ENCODE assay signal across 9 cellular contexts in the genomic region with DNA sequence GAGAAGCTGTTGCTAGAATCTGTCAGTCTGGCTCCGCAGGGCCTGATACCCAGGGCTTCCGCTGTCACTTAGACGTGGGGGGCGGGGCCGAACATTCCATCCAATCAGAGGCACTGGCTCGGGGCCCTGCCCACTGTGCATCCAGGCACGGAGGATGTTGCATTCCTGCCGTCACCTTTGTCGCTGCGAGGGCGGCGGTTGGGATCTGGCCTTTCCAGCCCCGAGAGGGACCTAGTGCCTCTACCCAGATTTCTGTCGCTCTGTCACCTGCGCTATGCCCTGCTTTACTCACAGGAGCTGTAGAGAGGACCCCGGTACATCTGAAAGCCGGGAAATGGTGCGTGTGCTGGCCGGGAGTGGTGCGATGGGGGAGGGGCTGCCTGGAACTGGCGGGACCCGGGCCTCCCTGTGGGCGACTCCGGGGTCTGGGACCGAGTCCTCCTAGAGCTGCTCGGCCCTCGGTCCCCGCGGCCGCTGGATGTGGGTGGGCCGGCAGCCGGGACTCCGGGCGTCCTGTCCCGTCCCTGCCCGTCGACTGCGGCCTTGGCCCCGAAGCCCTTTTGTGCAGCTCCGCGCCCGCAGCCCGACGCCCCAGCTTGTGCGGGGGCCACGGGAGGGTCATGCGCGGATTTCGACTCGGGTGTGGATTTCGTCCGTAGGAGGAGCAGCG. TPM values are rescaled to one million over a fixed set of nuclear protein-coding genes. Genes with fewer than 3 reads are reported as not detected.
DNase-seq lines count a peak whose midpoint lies in the region; ATAC-seq, FAIRE-seq and TF ChIP-seq lines count a peak whose summit lies in the region.
"Had no signal": no experiment of that assay in that cellular context is flagged by ENCODE, and none has a peak within 500 bp of the region (broad histone marks: within the 10 kb centered on the region; RNA-seq: fewer than 3 reads in every experiment).

A gene (plus strand): TSS at position 133 of the 670 bp plus-strand sequence. CDS start 142 bp downstream, at position 275.

- H3K9me3 Mint-ChIP-seq in activated CD4-positive, alpha-beta T cell treated with anti-CD3 and anti-CD28 coated beads, Interleukin-2, amount 10 ng/mL, durations not matched to agents 7 days and 5 days = peaks cover 31% of the 10 kb centered on the region

- no peaks in the 10 kb centered on the region for H3K79me2 ChIP-seq in HepG2 (ENCODE audit: insufficient read depth, low read length)

- H3K36me3 ChIP-seq in HepG2 (replicated peaks in 1 of 2; ENCODE audit: control insufficient read depth in 1 of 2, insufficient read depth in 2 of 2, low read length in 2 of 2) = no peaks in the 10 kb centered on the region

- peak within 1 kb of the TSS; percentile 94 for H3K4me2 ChIP-seq in HepG2 (ENCODE audit: low read depth, low read length)

- H3K27ac Mint-ChIP-seq in activated CD4-positive, alpha-beta T cell treated with anti-CD3 and anti-CD28 coated beads, Interleukin-2, amount 10 ng/mL, durations not matched to agents 7 days and 5 days = peak within 1 kb of the TSS; percentile 87

- TF ChIP-seq CTCF in coronary artery (IDR thresholded peaks at IDR 0.05) (no peak), HepG2 (CRISPR knock-in tag; IDR thresholded peaks at IDR 0.05) (no peak)

- 4% methylated on average over 5 of the region's 53 CpGs for WGBS in HepG2 (ENCODE audit: low lambda C conversion rate)

- no peaks in the 10 kb centered on the region; a peak in 1 of 5 replicates for H3K27me3 ChIP-seq in HepG2 (ENCODE audit: control insufficient read depth in 1 of 2, insufficient read depth in 2 of 2, low read length in 2 of 2)

- H3K4me3 Mint-ChIP-seq in activated CD4-positive, alpha-beta T cell treated with anti-CD3 and anti-CD28 coated beads, Interleukin-2, amount 10 ng/mL, durations not matched to agents 7 days and 5 days = peak within 1 kb of the TSS; percentile 83

- H3K9me3 ChIP-seq in HepG2 (ENCODE audit: low read length) = no peaks in the 10 kb centered on the region

- TSS peak; percentile 72 for BruUV-seq in HepG2 (replicated peaks; lab: Mats Ljungman, UMichigan)

- H3K36me3 Mint-ChIP-seq in activated CD4-positive, alpha-beta T cell treated with anti-CD3 and anti-CD28 coated beads, Interleukin-2, amount 10 ng/mL, durations not matched to agents 7 days and 5 days (ENCODE audit: low read depth) = peaks cover 41% of the 10 kb centered on the region

- POLR2A ChIA-PET in activated CD4-positive, alpha-beta T cell treated with anti-CD3 and anti-CD28 coated beads, Interleukin-2, amount 10 ng/mL, durations not matched to agents 7 days and 5 days (lab: Charles Lee) = no interaction called here
- POLR2A ChIA-PET in HepG2 (lab: Yijun Ruan, JAX) = interaction anchor here (1.4 to 1.6 kb wide), 4 partner anchors 12 to 82 kb away, joined by 3 to 5 read pairs (median 4); a partner anchor contains a TSS

- H2AFZ ChIP-seq in HepG2 (ENCODE audit: low read length) = peak within 1 kb of the TSS; percentile 80

- TF ChIP-seq EP300 in HepG2 (IDR thresholded peaks at IDR 0.05; ENCODE audit: low read depth in 2 of 2, low read length in 2 of 2) = no peak
- TF ChIP-seq EP300 in HepG2 (CRISPR knock-in tag; IDR thresholded peaks at IDR 0.05; ENCODE audit: borderline replicate concordance) = no peak

- in situ Hi-C loops in HepG2 (cut with HindIII; ENCODE audit: extremely low pct_ligation_motif_present, low pct_unique_long_range_greater_than_20kb) = no loop called here

- H3K4me1 Mint-ChIP-seq in activated CD4-positive, alpha-beta T cell treated with anti-CD3 and anti-CD28 coated beads, Interleukin-2, amount 10 ng/mL, durations not matched to agents 7 days and 5 days = peaks cover 22% of the 10 kb centered on the region

- intact Hi-C loops in HepG2 (cut with micrococcal nuclease; ENCODE audit: unreplicated experiment) = no loop called here

- no peaks in the 10 kb centered on the region for H3K27me3 Mint-ChIP-seq in activated CD4-positive, alpha-beta T cell treated with anti-CD3 and anti-CD28 coated beads, Interleukin-2, amount 10 ng/mL, durations not matched to agents 7 days and 5 days

- H3K4me1 ChIP-seq in HepG2 (ENCODE audit: insufficient read depth, low read length) = peaks cover 29% of the 10 kb centered on the region

- ATAC-seq in HG02623 (IDR thresholded peaks at IDR 0.05; ENCODE audit: unreplicated experiment) (peak; percentile 89), HepG2 (peak; percentile 97), GM18867 (IDR thresholded peaks at IDR 0.05; ENCODE audit: unreplicated experiment) (no peak)

- H4K20me1 ChIP-seq in HepG2 (ENCODE audit: insufficient read depth, low read length) = no peaks in the 10 kb centered on the region

- peak within 1 kb of the TSS; percentile 55; the same call in 1 of the 2 replicates for H3K9ac ChIP-seq in HepG2 (ENCODE audit: insufficient read depth, low read depth, low read length)

- H3K27ac ChIP-seq in coronary artery (peak within 1 kb of the TSS; percentile 60 to 82), HepG2 (ENCODE audit: extremely low read length, insufficient read depth, low read length) (no peak within 1 kb of the TSS)

- DNase-seq in DMS79 treated with DMSO at 0.1 percent for 48 hours (lab: John Stamatoyannopoulos, UW) = peak; percentile 85
- peak; percentile 57 for DNase-seq in NCI-H2227 treated with DMSO at 0.1 percent for 48 hours (lab: John Stamatoyannopoulos, UW)
- DNase-seq in activated CD4-positive, alpha-beta T cell treated with anti-CD3 and anti-CD28 coated beads, Interleukin-2, amount 10 ng/mL, durations not matched to agents 7 days and 5 days = peak; percentile 93
- DNase-seq in coronary artery (ENCODE audit: low spot score) = peak; percentile 92
- DNase-seq in HepG2 (ENCODE audit: low spot score) = peak; percentile 85
- DNase-seq in stimulated activated CD4-positive, alpha-beta T cell treated with anti-CD3 and anti-CD28 coated beads, Interleukin-2, amount 100 ng/mL, for 24 hours = peak; percentile 91 to 95

- CTCF ChIA-PET in activated CD4-positive, alpha-beta T cell treated with anti-CD3 and anti-CD28 coated beads, Interleukin-2, amount 10 ng/mL, durations not matched to agents 7 days and 5 days (lab: Charles Lee) = interaction anchor here (0.9 kb wide), 1 partner anchor 35 kb away, joined by 3 read pairs; a partner anchor contains a TSS
- CTCF ChIA-PET in HepG2 (lab: Yijun Ruan, JAX; ENCODE audit: low intra/inter-chr PET ratio, low total read pairs) = no interaction called here

- TF ChIP-seq RAD21 in HepG2 (CRISPR knock-in tag; IDR thresholded peaks at IDR 0.05) = no peak

- H3K4me3 ChIP-seq in coronary artery (peak within 1 kb of the TSS; percentile 79), HepG2 (replicated peaks in 1 of 3; ENCODE audit: insufficient read depth in 1 of 3, low read depth in 2 of 3, low read length in 3 of 3) (peak within 1 kb of the TSS; percentile 64 to 82 (median 75))

- FAIRE-seq in HepG2 (lab: Jason Lieb, UNC) = peak; percentile 74
- FAIRE-seq: TTC549 had no signal

- TF ChIP-seq POLR2A in HepG2 (IDR thresholded peaks at IDR 0.05; ENCODE audit: insufficient read depth in 1 of 2, low read depth in 2 of 2, low read length in 2 of 2) = peak; percentile 35 to 67; a peak in 3 of 4 replicates

TF ChIP-seq in HepG2, 621 proteins besides CTCF, POLR2A, EP300 and RAD21 (continues in another document):
- peak; percentile 71 for TF ChIP-seq POLR2G (IDR thresholded peaks at IDR 0.05; ENCODE audit: low read depth, low read length)
- TF ChIP-seq, protein P1, sequence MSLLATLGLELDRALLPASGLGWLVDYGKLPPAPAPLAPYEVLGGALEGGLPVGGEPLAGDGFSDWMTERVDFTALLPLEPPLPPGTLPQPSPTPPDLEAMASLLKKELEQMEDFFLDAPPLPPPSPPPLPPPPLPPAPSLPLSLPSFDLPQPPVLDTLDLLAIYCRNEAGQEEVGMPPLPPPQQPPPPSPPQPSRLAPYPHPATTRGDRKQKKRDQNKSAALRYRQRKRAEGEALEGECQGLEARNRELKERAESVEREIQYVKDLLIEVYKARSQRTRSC (CRISPR knock-in tag; IDR thresholded peaks at IDR 0.05; ENCODE audit: low read depth) = no peak
- TF ChIP-seq, protein P2, sequence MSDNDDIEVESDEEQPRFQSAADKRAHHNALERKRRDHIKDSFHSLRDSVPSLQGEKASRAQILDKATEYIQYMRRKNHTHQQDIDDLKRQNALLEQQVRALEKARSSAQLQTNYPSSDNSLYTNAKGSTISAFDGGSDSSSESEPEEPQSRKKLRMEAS (IDR thresholded peaks at IDR 0.05) = peak; percentile 57; the same call in 1 of the 2 replicates
- TF ChIP-seq TGIF2 (CRISPR knock-in tag; IDR thresholded peaks at IDR 0.05) = peak; percentile 77
- no peak for TF ChIP-seq ZZZ3 (CRISPR knock-in tag; IDR thresholded peaks at IDR 0.05; ENCODE audit: borderline replicate concordance)
- peak; percentile 93; the same call in 1 of the 2 replicates for TF ChIP-seq SAP130 (CRISPR knock-in tag; IDR thresholded peaks at IDR 0.05; ENCODE audit: low read depth)
- TF ChIP-seq TAF1 (CRISPR knock-in tag; IDR thresholded peaks at IDR 0.05) = peak; percentile 52; the same call in 1 of the 2 replicates

RNA-seq across cellular contexts. Expression of the gene that starts here (rescaled TPM):
- total RNA-seq in activated CD4-positive, alpha-beta T cell treated with anti-CD3 and anti-CD28 coated beads, Interleukin-2, amount 10 ng/mL, durations not matched to agents 7 days and 5 days = 1 to 10 TPM; 8.3 to 9.7 TPM
- total RNA-seq in HepG2 (2016; rRNA removed; fragmentation: Illumina TruSeq; extraction: Trizol) = 3.9 and 4.9 TPM in 2 replicates
- 0.35 and 0.51 TPM in 2 replicates for total RNA-seq in HepG2 (2016; cell fraction: cytosol; rRNA removed; fragmentation: Illumina TruSeq; extraction: Trizol; ENCODE audit: low read depth)
- total RNA-seq in HepG2 (2016; cell fraction: insoluble cytoplasmic fraction; rRNA removed; fragmentation: Illumina TruSeq; extraction: Trizol) = 4.1 and 5.3 TPM in 2 replicates
- 1.8 and 2.1 TPM in 2 replicates for total RNA-seq in HepG2 (2016; cell fraction: membrane; rRNA removed; fragmentation: Illumina TruSeq; extraction: Trizol)
- 4.0 and 6.3 TPM in 2 replicates for total RNA-seq in HepG2 (2016; cell fraction: nucleus; rRNA removed; fragmentation: Illumina TruSeq; extraction: Trizol)
- 2.9 TPM in 2 replicates for polyA plus RNA-seq in HepG2 (2011; rRNA removed)
- polyA plus RNA-seq in HepG2 (2011; cell fraction: cytosol; rRNA removed) = 1.0 and 1.2 TPM in 2 replicates
- 4.4 and 5.2 TPM in 2 replicates for polyA plus RNA-seq in HepG2 (2011; cell fraction: nucleus; rRNA removed)
- polyA plus RNA-seq in HepG2 (2012) = 1.4 and 1.7 TPM in 2 replicates
- polyA plus RNA-seq in HepG2 (2016; cell fraction: cytosol; fragmentation: Illumina TruSeq; extraction: Trizol; ENCODE audit: low read depth) = 0.07 and 0.20 TPM in 2 replicates
- 2.5 and 2.9 TPM in 2 replicates for polyA plus RNA-seq in HepG2 (2016; cell fraction: insoluble cytoplasmic fraction; fragmentation: Illumina TruSeq; extraction: Trizol; ENCODE audit: low read depth)
- 0.22 and 0.44 TPM in 2 replicates for polyA plus RNA-seq in HepG2 (2016; cell fraction: membrane; fragmentation: Illumina TruSeq; extraction: Trizol; ENCODE audit: low read depth)
- polyA plus RNA-seq in HepG2 (2016; cell fraction: nucleus; fragmentation: Illumina TruSeq; extraction: Trizol; ENCODE audit: insufficient read depth, low read depth) = 11.0 and 11.8 TPM in 2 replicates
- polyA minus RNA-seq in HepG2 (2011; rRNA and poly(A)+ RNA removed; ENCODE audit: low replicate concordance) = 1.3 TPM in 1 of 2 replicates, not detected in the other
- polyA minus RNA-seq in HepG2 (2011; cell fraction: cytosol; rRNA and poly(A)+ RNA removed) = 2.0 and 2.6 TPM in 2 replicates
- polyA minus RNA-seq in HepG2 (2011; cell fraction: nucleus; rRNA and poly(A)+ RNA removed) = 8.4 and 9.6 TPM in 2 replicates
